Comparison of ENCODE assay signal across 8 cellular contexts in genomic region chr14:35285168-35285990, GRCh38. TPM values are rescaled to one million over a fixed set of nuclear protein-coding genes. Genes with fewer than 3 reads are reported as not detected.
DNase-seq lines count a peak whose midpoint lies in the region; ATAC-seq and TF ChIP-seq lines count a peak whose summit lies in the region.

No MANE protein-coding gene starts in this region.

- no peaks in the 10 kb centered on the region; the same call in 1 of the 2 replicates for H3K9me3 ChIP-seq in OCI-LY7 (ENCODE audit: low read length)

- TF ChIP-seq CTCF in OCI-LY7 (conservative IDR thresholded peaks at IDR 0.05; ENCODE audit: low read length) (no peak), nephron progenitor cell (IDR thresholded peaks at IDR 0.05) (no peak)

- H3K27me3 Mint-ChIP-seq in nephron progenitor cell (ENCODE audit: low read depth, poor library complexity), result no peaks in the 10 kb centered on the region

- no TSS peak for BruUV-seq in OCI-LY7 (replicated peaks; lab: Mats Ljungman, UMichigan)

- ATAC-seq in Right ventricle myocardium inferior (peak; percentile 53), HG02943 (IDR thresholded peaks at IDR 0.05; ENCODE audit: low read depth, unreplicated experiment) (peak; percentile 60)

- peak overlapping the region; percentile 59 for H3K4me3 ChIP-seq in OCI-LY7 (ENCODE audit: low read depth, low read length, poor library complexity, severe bottlenecking)

- H3K4me1 ChIP-seq in OCI-LY7 (ENCODE audit: insufficient read depth, low read length, poor library complexity, severe bottlenecking), result peaks cover 81% of the 10 kb centered on the region

- no peaks in the 10 kb centered on the region for H3K79me2 ChIP-seq in OCI-LY7 (ENCODE audit: insufficient read depth, low read depth, low read length)

- intact Hi-C loops in Right ventricle myocardium inferior (cut with DNase I), result no loop called here
- intact Hi-C loops in cardiac septum (cut with DNase I), result no loop called here
- intact Hi-C loops in OCI-LY7 (cut with micrococcal nuclease; ENCODE audit: unreplicated experiment), result loop anchor here (2.0 to 10.0 kb wide), 3 partner anchors 58 to 411 kb away; partner anchors contain the start of genes BAZ1A and NFKBIA

- peak overlapping the region; percentile 85 for H3K4me2 ChIP-seq in OCI-LY7 (ENCODE audit: low read length)

- peaks cover 19% of the 10 kb centered on the region for H3K36me3 ChIP-seq in OCI-LY7 (ENCODE audit: insufficient read depth, low read length)

- H3K4me3 Mint-ChIP-seq in nephron progenitor cell, result no peak overlapping the region

- H2AFZ ChIP-seq in OCI-LY7 (ENCODE audit: low read length), result peak overlapping the region; percentile 46; the same call in 1 of the 2 replicates

- H3K9me3 Mint-ChIP-seq in nephron progenitor cell, result no peaks in the 10 kb centered on the region

- no peaks in the 10 kb centered on the region for H3K9me2 ChIP-seq in OCI-LY7 (ENCODE audit: insufficient read depth, low read length)

- H3K27ac Mint-ChIP-seq in nephron progenitor cell, result no peak overlapping the region

- peaks cover 2% of the 10 kb centered on the region for H3K4me1 Mint-ChIP-seq in nephron progenitor cell

- H3K27ac ChIP-seq in OCI-LY7 (ENCODE audit: low read depth, low read length, poor library complexity, severe bottlenecking), result peak overlapping the region; percentile 99

- POLR2A ChIA-PET in OCI-LY7 (lab: Charles Lee), result interaction anchor here (0.6 to 3.5 kb wide), 13 partner anchors 9 to 569 kb away, joined by 3 to 14 read pairs (median 4); partner anchors contain the start of gene FAM177A1

- CTCF ChIA-PET in OCI-LY7 (lab: Charles Lee; ENCODE audit: unreplicated experiment), result interaction anchor here (0.6 to 1.0 kb wide), 2 partner anchors 53 to 519 kb away, joined by 3 read pairs; no protein-coding TSS in a partner anchor

- H4K20me1 ChIP-seq in OCI-LY7 (ENCODE audit: insufficient read depth, low read length), result no peaks in the 10 kb centered on the region

- peaks cover 23% of the 10 kb centered on the region for H3K36me3 Mint-ChIP-seq in nephron progenitor cell (ENCODE audit: low read depth)

- no peak for DNase-seq in Right ventricle myocardium inferior (ENCODE audit: missing footprints)
- DNase-seq in cardiac septum (ENCODE audit: low spot score), result no peak
- DNase-seq in OCI-LY7 (ENCODE audit: low spot score), result peak; percentile 81
- peak; percentile 74 for DNase-seq in germinal center (ENCODE audit: low spot score)
- no peak for DNase-seq in nephron progenitor cell
- DNase-seq in SK-N-DZ (ENCODE audit: low spot score), result no peak
- no peak for DNase-seq in NCI-H510A treated with DMSO at 0.1 percent for 48 hours (lab: John Stamatoyannopoulos, UW)

RNA-seq across cellular contexts. Expression of gene PSMA6, which starts 6.8 kb away (rescaled TPM):
- 195 TPM for total RNA-seq in Right ventricle myocardium inferior
- 125 TPM for total RNA-seq in cardiac septum
- 208 and 216 TPM in 2 replicates for total RNA-seq in OCI-LY7 (2014; rRNA removed; shearing (Covaris generic))
- 249 and 267 TPM in 2 replicates for total RNA-seq in OCI-LY7 (2022)
- polyA plus RNA-seq in SK-N-DZ (2014; cell fraction: cytosol; rRNA removed), result 629 and 652 TPM in 2 replicates
- polyA plus RNA-seq in SK-N-DZ (2014; cell fraction: nucleus; rRNA removed), result 256 and 362 TPM in 2 replicates

Comparison
In these comparisons a context has a peak if more than half of its experiments do, and no peak if none do; other contexts are left out.
1. DNase-seq: peak in OCI-LY7 (single experiment) and germinal center (single experiment); none in Right ventricle myocardium inferior (single experiment), cardiac septum (single experiment), nephron progenitor cell (single experiment), SK-N-DZ (single experiment) and NCI-H510A treated with DMSO at 0.1 percent for 48 hours (single experiment).